In the genomic region with DNA sequence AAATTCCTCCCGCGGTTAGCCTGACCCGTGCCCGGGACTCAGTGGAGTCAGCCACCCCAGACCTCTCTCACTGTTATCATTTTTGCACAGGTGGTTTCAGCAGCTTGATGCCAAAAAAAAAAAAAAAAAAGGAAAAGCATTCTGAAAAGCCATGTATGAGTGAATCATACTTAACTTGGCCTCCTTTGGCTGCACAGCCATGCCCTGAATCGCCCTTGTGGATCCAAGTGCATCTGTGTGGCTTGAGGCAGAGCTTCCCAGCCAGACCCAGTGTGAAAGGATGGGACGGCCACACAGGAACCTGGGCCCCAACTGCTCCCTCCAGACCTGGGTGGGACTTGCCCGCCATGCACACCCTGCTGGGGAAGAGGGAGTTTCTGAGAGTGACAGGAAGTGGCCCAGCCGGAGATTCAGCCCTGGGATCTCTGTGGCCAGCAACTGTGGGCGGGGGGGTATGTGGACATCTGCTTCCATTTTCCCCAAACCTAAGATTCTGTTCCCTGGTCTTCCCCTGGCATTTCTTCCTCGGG, we compare ENCODE assay signal across 8 cellular contexts. TPM values are rescaled to one million over a fixed set of nuclear protein-coding genes. Genes with fewer than 3 reads are reported as not detected.
DNase-seq lines count a peak whose midpoint lies in the region; ATAC-seq and TF ChIP-seq lines count a peak whose summit lies in the region.

No MANE protein-coding gene starts in this region.

- H3K9me3 ChIP-seq in A673 (ENCODE audit: low read depth, low read length, poor library complexity, severe bottlenecking) (no peaks in the 10 kb centered on the region), H9 (ENCODE audit: control insufficient read depth, low read depth, low read length) (no peaks in the 10 kb centered on the region)

- no peaks in the 10 kb centered on the region for H4K20me1 ChIP-seq in H9 (ENCODE audit: control insufficient read depth, insufficient read depth, insufficient read length)

- no peak overlapping the region for H3K9ac ChIP-seq in H9 (ENCODE audit: extremely low read depth, insufficient read length, low read length)

- H4K91ac ChIP-seq in H9 (ENCODE audit: insufficient read length, low read depth, low read length), result no peak overlapping the region

- peaks cover 13 to 19% of the 10 kb centered on the region in 2 experiments for H3K4me1 Mint-ChIP-seq in H9
- peaks cover 22% of the 10 kb centered on the region for H3K4me1 Mint-ChIP-seq in WTC11

- intact Hi-C loops in A673 (cut with micrococcal nuclease; ENCODE audit: unreplicated experiment), result no loop called here

- H3K18ac ChIP-seq in H9 (ENCODE audit: insufficient read length, low read depth, low read length), result no peak overlapping the region

- H3K4ac ChIP-seq in H9 (ENCODE audit: low read depth, low read length), result no peak overlapping the region

- no peak overlapping the region for H2AK5ac ChIP-seq in H9 (ENCODE audit: insufficient read length, low read length)

- no peak overlapping the region for H2BK120ac ChIP-seq in H9 (ENCODE audit: low read depth, low read length, poor library complexity, severe bottlenecking)

- no peak overlapping the region for H2BK12ac ChIP-seq in H9 (ENCODE audit: insufficient read length, low read depth, low read length)

- no peaks in the 10 kb centered on the region for H3K27me3 ChIP-seq in A673 (replicated peaks; ENCODE audit: insufficient read depth, low read depth, low read length, poor library complexity)
- no peaks in the 10 kb centered on the region for H3K27me3 ChIP-seq in H9 (ENCODE audit: insufficient read depth, low read length)

- peaks cover 19% of the 10 kb centered on the region for H3K36me3 ChIP-seq in A673 (ENCODE audit: insufficient read depth, low read length, poor library complexity, severe bottlenecking)

- no peak overlapping the region for H2BK5ac ChIP-seq in H9 (ENCODE audit: insufficient read length, low read length)

- CTCF ChIA-PET in A673 (lab: Charles Lee), result no interaction called here
- CTCF ChIA-PET in WTC11 (lab: Charles Lee), result interaction anchor here (0.6 to 0.7 kb wide), 3 partner anchors 15 to 1784 kb away, joined by 3 read pairs; no protein-coding TSS in a partner anchor

- H2BK15ac ChIP-seq in H9 (ENCODE audit: low read depth, low read length), result no peak overlapping the region; the same call in 1 of the 2 replicates

- H3K27ac ChIP-seq in A673 (ENCODE audit: low read depth, low read length, poor library complexity, severe bottlenecking) (peak overlapping the region; percentile 51), H9 (ENCODE audit: insufficient read length, low read depth, low read length) (no peak overlapping the region)

- no peaks in the 10 kb centered on the region for H3K79me1 ChIP-seq in H9 (ENCODE audit: insufficient read depth, low read depth, low read length, poor library complexity, severe bottlenecking)

- no peaks in the 10 kb centered on the region; a peak in 2 of 5 replicates for H3K9me3 Mint-ChIP-seq in H9
- H3K9me3 Mint-ChIP-seq in WTC11, result no peaks in the 10 kb centered on the region

- ATAC-seq in WTC11, result peak; percentile 7; the same call in 1 of the 2 replicates
- no peak for ATAC-seq in GM21447 (IDR thresholded peaks at IDR 0.05; ENCODE audit: unreplicated experiment)
- no peak for ATAC-seq in GM18519 (IDR thresholded peaks at IDR 0.05; ENCODE audit: low FRiP score, unreplicated experiment)
- no peak for ATAC-seq in GM21360 (IDR thresholded peaks at IDR 0.05; ENCODE audit: unreplicated experiment)

- H3K56ac ChIP-seq in H9 (ENCODE audit: insufficient read length, low read depth, low read length), result no peak overlapping the region

- peak overlapping the region in 2 of 3 experiments; percentile 13 to 68; a peak in 1 of 7 replicates for H3K27ac Mint-ChIP-seq in H9
- no peak overlapping the region for H3K27ac Mint-ChIP-seq in WTC11

- no peak overlapping the region for H3T11ph ChIP-seq in H9 (ENCODE audit: low read length)

- peaks cover 2% of the 10 kb centered on the region; the same call in 1 of the 2 replicates for H3K79me2 ChIP-seq in H9 (ENCODE audit: insufficient read depth, low read length)

- no peak overlapping the region for H4K8ac ChIP-seq in H9 (replicated peaks; ENCODE audit: insufficient read length, low read depth, low read length)

- H3K36me3 Mint-ChIP-seq in H9 (ENCODE audit: insufficient read depth in 1 of 3, low read depth in 3 of 3) (peaks cover 18 to 26% (median 23%) of the 10 kb centered on the region in 3 experiments), WTC11 (peaks cover 28% of the 10 kb centered on the region)

- BruUV-seq in A673 (replicated peaks; lab: Mats Ljungman, UMichigan), result no TSS peak

- H3K4me3 ChIP-seq in A673 (ENCODE audit: low read depth, low read length, poor library complexity, severe bottlenecking), result no peak overlapping the region

- TF ChIP-seq CTCF in A673 (conservative IDR thresholded peaks at IDR 0.05; ENCODE audit: low read depth, low read length) (no peak), H9 (conservative IDR thresholded peaks at IDR 0.05) (no peak), WTC11 (IDR thresholded peaks at IDR 0.05) (no peak)

- H3K4me3 Mint-ChIP-seq in H9 (no peak overlapping the region), WTC11 (no peak overlapping the region)

- POLR2A ChIA-PET in A673 (lab: Charles Lee; ENCODE audit: low non-redundant PET) (no interaction called here), WTC11 (lab: Charles Lee) (no interaction called here)

- H3K23me2 ChIP-seq in H9 (ENCODE audit: insufficient read length, low read depth, low read length, poor library complexity, severe bottlenecking), result peaks cover 9% of the 10 kb centered on the region

- no peak overlapping the region for H2BK20ac ChIP-seq in H9 (ENCODE audit: low read depth, low read length, poor library complexity, severe bottlenecking)

- H3K27me3 Mint-ChIP-seq in H9 (ENCODE audit: low read depth) (no peaks in the 10 kb centered on the region; the same call in 1 of the 2 replicates), WTC11 (ENCODE audit: low read depth) (peaks cover 16% of the 10 kb centered on the region)

- H4K5ac ChIP-seq in H9 (ENCODE audit: insufficient read length, low read depth, low read length), result no peak overlapping the region

- no peak overlapping the region; the same call in 1 of the 2 replicates for H3K14ac ChIP-seq in H9 (ENCODE audit: insufficient read depth, low read length)

- no peak overlapping the region for H3K4me2 ChIP-seq in H9 (ENCODE audit: insufficient read depth, insufficient read length, low read length)

- H3K23ac ChIP-seq in H9 (ENCODE audit: insufficient read length, low read depth, low read length), result no peak overlapping the region

- H2AFZ ChIP-seq in H9 (ENCODE audit: low read length), result no peak overlapping the region

- DNase-seq in A673 (ENCODE audit: low spot score) (peak; percentile 33), H9 (no peak), WTC11 (ENCODE audit: low spot score) (no peak), inferior parietal cortex (ENCODE audit: extremely low spot score) (peak; percentile 2), NCI-H345 treated with DMSO at 0.1 percent for 48 hours (lab: John Stamatoyannopoulos, UW; ENCODE audit: unreplicated experiment) (no peak)

- H3K4me1 ChIP-seq in A673 (ENCODE audit: insufficient read depth, low read length, poor library complexity, severe bottlenecking), result peaks cover 18% of the 10 kb centered on the region
- peaks cover 2% of the 10 kb centered on the region; the same call in 1 of the 2 replicates for H3K4me1 ChIP-seq in H9 (ENCODE audit: insufficient read depth, low read length)

- no CpG with 5 or more reads among the region's 10 CpGs for WGBS in H9 (ENCODE audit: extremely low coverage, insufficient read length, low lambda C conversion rate)

TF ChIP-seq in WTC11, 78 proteins besides CTCF, POLR2A, EP300 and RAD21 (continues in another document):
- TF ChIP-seq, protein P1, sequence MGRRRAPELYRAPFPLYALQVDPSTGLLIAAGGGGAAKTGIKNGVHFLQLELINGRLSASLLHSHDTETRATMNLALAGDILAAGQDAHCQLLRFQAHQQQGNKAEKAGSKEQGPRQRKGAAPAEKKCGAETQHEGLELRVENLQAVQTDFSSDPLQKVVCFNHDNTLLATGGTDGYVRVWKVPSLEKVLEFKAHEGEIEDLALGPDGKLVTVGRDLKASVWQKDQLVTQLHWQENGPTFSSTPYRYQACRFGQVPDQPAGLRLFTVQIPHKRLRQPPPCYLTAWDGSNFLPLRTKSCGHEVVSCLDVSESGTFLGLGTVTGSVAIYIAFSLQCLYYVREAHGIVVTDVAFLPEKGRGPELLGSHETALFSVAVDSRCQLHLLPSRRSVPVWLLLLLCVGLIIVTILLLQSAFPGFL (CRISPR knock-in tag; IDR thresholded peaks at IDR 0.05; ENCODE audit: borderline replicate concordance), result no peak
- TF ChIP-seq, protein P2, sequence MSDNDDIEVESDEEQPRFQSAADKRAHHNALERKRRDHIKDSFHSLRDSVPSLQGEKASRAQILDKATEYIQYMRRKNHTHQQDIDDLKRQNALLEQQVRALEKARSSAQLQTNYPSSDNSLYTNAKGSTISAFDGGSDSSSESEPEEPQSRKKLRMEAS (CRISPR knock-in tag; IDR thresholded peaks at IDR 0.05), result no peak
- no peak for TF ChIP-seq ZNF671 (CRISPR knock-in tag; IDR thresholded peaks at IDR 0.05)
- no peak for TF ChIP-seq SP1 (CRISPR knock-in tag; conservative IDR thresholded peaks at IDR 0.05)
- TF ChIP-seq, protein P3, sequence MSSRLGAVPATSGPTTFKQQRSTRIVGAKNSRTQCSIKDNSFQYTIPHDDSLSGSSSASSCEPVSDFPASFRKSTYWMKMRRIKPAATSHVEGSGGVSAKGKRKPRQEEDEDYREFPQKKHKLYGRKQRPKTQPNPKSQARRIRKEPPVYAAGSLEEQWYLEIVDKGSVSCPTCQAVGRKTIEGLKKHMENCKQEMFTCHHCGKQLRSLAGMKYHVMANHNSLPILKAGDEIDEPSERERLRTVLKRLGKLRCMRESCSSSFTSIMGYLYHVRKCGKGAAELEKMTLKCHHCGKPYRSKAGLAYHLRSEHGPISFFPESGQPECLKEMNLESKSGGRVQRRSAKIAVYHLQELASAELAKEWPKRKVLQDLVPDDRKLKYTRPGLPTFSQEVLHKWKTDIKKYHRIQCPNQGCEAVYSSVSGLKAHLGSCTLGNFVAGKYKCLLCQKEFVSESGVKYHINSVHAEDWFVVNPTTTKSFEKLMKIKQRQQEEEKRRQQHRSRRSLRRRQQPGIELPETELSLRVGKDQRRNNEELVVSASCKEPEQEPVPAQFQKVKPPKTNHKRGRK (CRISPR knock-in tag; IDR thresholded peaks at IDR 0.05; ENCODE audit: borderline replicate concordance), result no peak
- no peak for TF ChIP-seq ZNF121 (CRISPR knock-in tag; IDR thresholded peaks at IDR 0.05)

RNA-seq across cellular contexts. Expression of a gene that starts 8.6 kb away (rescaled TPM):
- 18.8 and 24.2 TPM in 2 replicates for total RNA-seq in A673 (2021)
- 26.2 and 26.5 TPM in 2 replicates for total RNA-seq in H9 (2021)
- total RNA-seq in WTC11 (2021), result 24.6 to 29.2 TPM (median 27.4 TPM) in 3 replicates

RNA-seq across cellular contexts. Expression of a gene that starts 9.3 kb away (rescaled TPM):
- total RNA-seq in A673 (2021) (121 and 125 TPM in 2 replicates), H9 (2021) (113 and 124 TPM in 2 replicates), WTC11 (2021) (136 to 167 TPM (median 136 TPM) in 3 replicates)

RNA-seq across cellular contexts. Expression of a gene that starts 29.0 kb away (rescaled TPM):
- total RNA-seq in A673 (2021) (41.2 and 51.0 TPM in 2 replicates), H9 (2021) (17.2 and 19.1 TPM in 2 replicates), WTC11 (2021) (31.5 to 35.1 TPM (median 32.7 TPM) in 3 replicates)

RNA-seq across cellular contexts. Expression of a gene that starts 29.2 kb away (rescaled TPM):
- 66.4 and 73.7 TPM in 2 replicates for total RNA-seq in A673 (2021)
- total RNA-seq in H9 (2021), result 39.6 and 40.6 TPM in 2 replicates
- 40.6 to 46.4 TPM (median 41.0 TPM) in 3 replicates for total RNA-seq in WTC11 (2021)

Comparison
In these comparisons a context has a peak if more than half of its experiments do, and no peak if none do; other contexts are left out.
1. DNase-seq: peak in A673 (single experiment) and inferior parietal cortex (single experiment); none in H9 (single experiment), WTC11 (single experiment) and NCI-H345 treated with DMSO at 0.1 percent for 48 hours (single experiment).